11 cellular contexts compared by ENCODE assay signal in the genomic region with DNA sequence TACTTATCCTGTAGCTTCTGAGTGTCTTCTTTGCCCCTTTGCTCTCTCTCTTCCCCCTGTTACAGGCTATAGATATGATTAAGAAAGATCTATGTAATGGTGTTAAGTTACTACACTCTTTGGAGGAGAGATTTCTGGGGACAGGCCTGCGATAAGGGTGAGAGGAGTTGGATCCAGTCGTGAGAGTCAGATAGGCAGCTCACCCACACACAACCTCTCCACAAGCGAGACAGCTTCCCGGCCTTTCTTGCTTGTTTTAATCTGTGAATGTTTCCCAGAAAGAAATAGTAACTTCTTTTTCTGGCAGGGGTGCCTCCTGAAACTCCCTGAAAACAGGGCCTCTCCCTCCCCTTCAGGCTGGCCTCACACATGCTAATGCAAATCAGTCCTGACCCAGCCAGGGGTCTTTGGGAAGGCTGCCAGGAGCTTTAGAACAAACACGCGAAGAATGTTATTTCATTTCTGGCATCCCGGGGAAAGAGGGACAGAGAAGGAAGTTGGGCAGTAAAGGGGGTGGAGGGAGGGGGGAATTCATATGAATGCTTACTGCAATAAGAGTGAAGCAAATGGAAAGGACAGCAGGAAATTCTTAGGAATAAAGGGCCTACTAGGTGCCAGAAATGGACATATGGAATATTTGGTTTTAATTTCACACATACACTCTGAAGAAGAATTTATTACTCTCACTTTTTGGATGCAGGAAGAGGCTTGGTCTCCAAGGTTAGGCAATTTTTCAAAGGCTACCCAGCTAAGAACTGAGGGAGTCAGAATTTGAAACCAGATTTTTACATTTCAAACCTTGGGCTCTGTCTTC.
DNase-seq lines count a peak whose midpoint lies in the region; ATAC-seq and TF ChIP-seq lines count a peak whose summit lies in the region.
"Had no signal": no experiment of that assay in that cellular context is flagged by ENCODE, and none has a peak within 500 bp of the region (broad histone marks: within the 10 kb centered on the region; RNA-seq: fewer than 3 reads in every experiment).

No MANE protein-coding gene starts in this region.

- no peak for TF ChIP-seq POLR2A in ovary (IDR thresholded peaks at IDR 0.05)

- ATAC-seq in right cardiac atrium (peak; percentile 82 to 88), GM21390 (IDR thresholded peaks at IDR 0.05; ENCODE audit: unreplicated experiment) (no peak), HG02678 (IDR thresholded peaks at IDR 0.05; ENCODE audit: unreplicated experiment) (no peak)
- ATAC-seq: activated CD8-positive, alpha-beta T cell treated with anti-CD3 and anti-CD28 coated beads, Interleukin-2, amount 10 ng/mL, durations not matched to agents 7 days and 5 days had no signal

- H3K36me3 ChIP-seq in H7 (replicated peaks; ENCODE audit: control insufficient read depth, insufficient read depth, low read length) (no peaks in the 10 kb centered on the region), ovary (no peaks in the 10 kb centered on the region)
- H3K36me3 ChIP-seq: pancreas had no signal

- H3K4me3 ChIP-seq in H7 (ENCODE audit: insufficient read depth, low read depth, low read length): no peak overlapping the region
- H3K4me3 ChIP-seq in right cardiac atrium (ENCODE audit: low read length): peak overlapping the region; percentile 22
- H3K4me3 ChIP-seq in ovary: no peak overlapping the region
- H3K4me3 ChIP-seq: pancreas had no signal

- H3K9me3 ChIP-seq in right cardiac atrium (ENCODE audit: control insufficient read depth, low read length) (no peaks in the 10 kb centered on the region), ovary (no peaks in the 10 kb centered on the region)
- H3K9me3 ChIP-seq: pancreas had no signal

- peaks cover 1% of the 10 kb centered on the region for H3K4me1 ChIP-seq in right cardiac atrium (ENCODE audit: control insufficient read depth, insufficient read depth, low read length)
- peaks cover 6% of the 10 kb centered on the region for H3K4me1 ChIP-seq in ovary (ENCODE audit: insufficient read depth)

- no peak for TF ChIP-seq CTCF in ovary (IDR thresholded peaks at IDR 0.05)

- H3K27ac ChIP-seq in right cardiac atrium (ENCODE audit: low read length) (peak overlapping the region; percentile 83), ovary (peak overlapping the region in 1 of 2 donors; percentile 63)

- no peaks in the 10 kb centered on the region for H3K27me3 ChIP-seq in H7 (ENCODE audit: control insufficient read depth, insufficient read depth, low read length)
- no peaks in the 10 kb centered on the region for H3K27me3 ChIP-seq in right cardiac atrium (ENCODE audit: control insufficient read depth, insufficient read depth)
- no peaks in the 10 kb centered on the region for H3K27me3 ChIP-seq in ovary
- H3K27me3 ChIP-seq: pancreas had no signal

- 9% methylated on average over 7 of the region's 7 CpGs for WGBS in right cardiac atrium
- 2 to 6% (median 4%) methylated on average over 7 of the region's 7 CpGs for WGBS in ovary, 3 donors

- DNase-seq in H7 (peak; percentile 76), astrocyte of the hippocampus (ENCODE audit: low read depth, low spot score) (peak; percentile 97), right cardiac atrium (peak; percentile 68 to 90 (median 84)), ovary (peak; percentile 71 to 88 (median 86)), NCI-H748 (lab: John Stamatoyannopoulos, UW; ENCODE audit: unreplicated experiment) (no peak)
- no peak for DNase-seq in activated CD8-positive, alpha-beta memory T cell treated with anti-CD3 and anti-CD28 coated beads, Interleukin-2, amount 50 U/mL, for 4 hours
- DNase-seq: activated CD8-positive, alpha-beta T cell treated with anti-CD3 and anti-CD28 coated beads, Interleukin-2, amount 10 ng/mL, durations not matched to agents 7 days and 5 days; effector CD8-positive, alpha-beta T cell had no signal

- TF ChIP-seq EP300 in ovary (IDR thresholded peaks at IDR 0.05): no peak

- intact Hi-C loops in right cardiac atrium (cut with DNase I): no loop called here
- intact Hi-C loops in ovary (cut with DNase I): loop anchor here in 2 of 4 donors (10.0 kb wide), 1 partner anchor 316 kb away; a partner anchor contains a TSS

Comparison
In these comparisons a context has a peak if more than half of its experiments do, and no peak if none do; other contexts are left out.
1. DNase-seq: peak in H7 (single experiment), astrocyte of the hippocampus (single experiment), right cardiac atrium (3 of 3) and ovary (5 of 5); none in NCI-H748 (single experiment) and activated CD8-positive, alpha-beta memory T cell treated with anti-CD3 and anti-CD28 coated beads, Interleukin-2, amount 50 U/mL, for 4 hours (single experiment).
2. ATAC-seq: peak in right cardiac atrium (2 of 2); none in GM21390 (single experiment) and HG02678 (single experiment).